In the genomic region with DNA sequence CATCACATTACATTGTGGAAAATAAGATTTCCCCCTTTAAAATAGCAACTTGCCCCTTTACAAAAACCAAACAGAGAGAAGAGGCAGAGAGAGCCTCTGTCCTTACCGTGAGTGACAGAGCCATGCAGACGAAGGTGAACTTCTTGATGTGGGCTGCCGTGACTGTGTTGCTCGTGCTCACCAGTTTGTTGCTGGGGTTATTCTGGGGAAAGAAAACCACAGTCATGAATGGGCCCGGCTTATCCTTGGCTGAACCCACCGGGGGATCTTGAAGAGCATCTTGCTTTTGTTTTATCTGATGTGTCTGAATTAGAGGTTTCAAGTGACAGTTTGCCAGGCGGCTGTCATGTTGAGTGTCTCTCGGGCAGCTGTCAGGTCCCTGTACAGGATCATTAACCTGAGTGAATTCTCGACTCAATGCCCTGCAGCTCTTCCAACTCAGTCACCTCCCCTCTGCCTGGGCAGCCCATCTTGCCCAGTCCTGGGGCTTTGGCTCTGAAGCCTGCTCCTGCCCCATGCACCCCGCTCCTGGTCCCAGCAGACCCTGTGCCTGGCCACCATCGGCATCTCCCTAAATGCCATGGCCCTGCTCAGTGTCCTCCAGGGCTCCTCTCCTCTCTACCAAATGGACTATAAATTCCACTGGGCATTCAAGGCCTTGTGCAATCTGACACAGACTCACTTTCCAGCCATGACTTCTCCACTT, we compare ENCODE assay signal across 14 cellular contexts.
A peak's percentile ranks its signal among the peaks of the same experiment; 100 is the strongest.
DNase-seq lines count a peak whose midpoint lies in the region; ATAC-seq, FAIRE-seq and TF ChIP-seq lines count a peak whose summit lies in the region.
"Had no signal": no experiment of that assay in that cellular context is flagged by ENCODE, and none has a peak within 500 bp of the region (broad histone marks: within the 10 kb centered on the region; RNA-seq: fewer than 3 reads in every experiment).

No MANE protein-coding gene starts in this region.

- H3K4me1 ChIP-seq in BLaER1 (peaks cover 99% of the 10 kb centered on the region), GM23338 (ENCODE audit: insufficient read depth) (peaks cover 31% of the 10 kb centered on the region), H1 (replicated peaks in 1 of 4; ENCODE audit: control insufficient read depth in 3 of 4, insufficient read depth in 4 of 4, low read length in 3 of 4) (peaks cover 0 to 19% (median 9%) of the 10 kb centered on the region in 4 experiments; a peak in 6 of 7 replicates)
- H3K4me1 ChIP-seq: BE2C, uterus had no signal

- no peaks in the 10 kb centered on the region for H3K27me3 ChIP-seq in BLaER1
- no peaks in the 10 kb centered on the region for H3K27me3 ChIP-seq in GM23338 (ENCODE audit: insufficient read depth)
- no peaks in the 10 kb centered on the region; a peak in 1 of 7 replicates for H3K27me3 ChIP-seq in H1 (replicated peaks in 1 of 4; ENCODE audit: control insufficient read depth in 3 of 4, extremely low read depth in 1 of 4, insufficient read depth in 3 of 4, low read length in 3 of 4)
- H3K27me3 ChIP-seq: BE2C, spleen, uterus had no signal

- H3K36me3 ChIP-seq in BLaER1 (peaks cover 25% of the 10 kb centered on the region), GM23338 (ENCODE audit: insufficient read depth) (no peaks in the 10 kb centered on the region), H1 (ENCODE audit: control insufficient read depth in 2 of 4, insufficient read depth in 4 of 4, low read length in 3 of 4) (no peaks in the 10 kb centered on the region)
- H3K36me3 ChIP-seq: uterus had no signal

- H3K27ac ChIP-seq in BLaER1: peak overlapping the region; percentile 59
- no peak overlapping the region; the same call in 1 of the 2 replicates for H3K27ac ChIP-seq in GM23338 (ENCODE audit: low read depth)
- H3K27ac ChIP-seq in H1 (ENCODE audit: low read depth, low read length): no peak overlapping the region
- H3K27ac ChIP-seq: spleen, uterus had no signal

- no peak overlapping the region; the same call in 1 of the 2 replicates for H2BK12ac ChIP-seq in H1 (ENCODE audit: low read depth, low read length)

- H3K9ac ChIP-seq in BLaER1 (no peak overlapping the region; the same call in 1 of the 2 replicates), H1 (replicated peaks in 1 of 4; ENCODE audit: extremely low read depth in 1 of 4, low read depth in 3 of 4, low read length in 3 of 4) (no peak overlapping the region)

- H3K4me3 Mint-ChIP-seq in GM23338: no peak overlapping the region; the same call in 2 of the 3 replicates

- TF ChIP-seq EP300 in H1 (IDR thresholded peaks at IDR 0.05; ENCODE audit: borderline replicate concordance in 1 of 2, low read depth in 2 of 2, low read length in 2 of 2): no peak

- 0 out of 3 replicates have a peak, but pooled peaks cover 4% of the 10 kb centered on the region for H3K36me3 Mint-ChIP-seq in GM23338 (ENCODE audit: low read depth)

- POLR2A ChIA-PET in H1 (lab: Charles Lee; ENCODE audit: partially characterized antibody): no interaction called here

- H2AK5ac ChIP-seq in H1 (ENCODE audit: low read depth, low read length): no peak overlapping the region

- DNase-seq in GM23338 (ENCODE audit: low spot score): no peak
- DNase-seq in NCI-H748 treated with DMSO at 0.1 percent for 48 hours (lab: John Stamatoyannopoulos, UW): peak; percentile 93
- no peak for DNase-seq in H1 (ENCODE audit: low read depth in 1 of 2, low spot score in 2 of 2)
- no peak for DNase-seq in amniotic stem cell (lab: John Stamatoyannopoulos, UW)
- no peak for DNase-seq in activated CD4-positive, CD25-positive, alpha-beta regulatory T cell treated with anti-CD3 and anti-CD28 coated beads, Interleukin-2, amount 50 U/mL, for 72 hours
- DNase-seq: BE2C, kidney, NCI-H1105, spleen, uterus had no signal

- H3K23ac ChIP-seq in H1 (ENCODE audit: insufficient read length): no peak overlapping the region

- peak; percentile 43; the same call in 2 of the 3 replicates for ATAC-seq in GM23338
- ATAC-seq in HG02938 (IDR thresholded peaks at IDR 0.05; ENCODE audit: unreplicated experiment): no peak
- no peak for ATAC-seq in HG03460 (IDR thresholded peaks at IDR 0.05; ENCODE audit: unreplicated experiment)

- no peaks in the 10 kb centered on the region for H3F3A ChIP-seq in GM23338 (replicated peaks; ENCODE audit: low read depth)

- no peak overlapping the region for H3K4ac ChIP-seq in H1 (replicated peaks; ENCODE audit: insufficient read length, low read depth, low read length)

- H3K79me2 ChIP-seq in GM23338 (replicated peaks; ENCODE audit: insufficient read depth): no peaks in the 10 kb centered on the region
- no peaks in the 10 kb centered on the region for H3K79me2 ChIP-seq in H1 (ENCODE audit: control insufficient read depth in 1 of 2, insufficient read depth in 2 of 2, low read length in 2 of 2)

- no peaks in the 10 kb centered on the region for H3K9me3 Mint-ChIP-seq in GM23338
- H3K9me3 Mint-ChIP-seq: nephron had no signal

- no peak overlapping the region for H4K5ac ChIP-seq in H1 (ENCODE audit: insufficient read length, low read depth, low read length)

- no peaks in the 10 kb centered on the region for H3K23me2 ChIP-seq in H1 (ENCODE audit: low read depth, low read length)

- no peak overlapping the region for H3K14ac ChIP-seq in H1 (ENCODE audit: insufficient read length)

- CTCF ChIA-PET in H1 (lab: Charles Lee; ENCODE audit: partially characterized antibody): interaction anchor here (2.0 kb wide), 1 partner anchor 10 kb away, joined by 6 read pairs; no protein-coding TSS in a partner anchor

- no peak overlapping the region for H2BK20ac ChIP-seq in H1 (ENCODE audit: low read length)

- FAIRE-seq in H1 (lab: Jason Lieb, UNC): no peak
- FAIRE-seq: kidney had no signal

- H2BK15ac ChIP-seq in H1 (ENCODE audit: low read length): no peak overlapping the region

- H3K56ac ChIP-seq in H1 (replicated peaks; ENCODE audit: insufficient read length, low read depth, low read length): no peak overlapping the region

- H2BK5ac ChIP-seq in H1 (ENCODE audit: low read depth, low read length): no peak overlapping the region

- H3K27ac Mint-ChIP-seq in GM23338: no peak overlapping the region

- H3K4me3 ChIP-seq in BLaER1: no peak overlapping the region
- no peak overlapping the region for H3K4me3 ChIP-seq in GM23338
- H3K4me3 ChIP-seq in H1 (ENCODE audit: extremely low read depth in 1 of 4, insufficient read depth in 2 of 4, low read depth in 3 of 4, low read length in 4 of 4): no peak overlapping the region
- H3K4me3 ChIP-seq: spleen, uterus had no signal

- whole genome bisulfite sequencing in H1 (ENCODE audit: extremely low coverage in 1 of 2, insufficient coverage in 1 of 2, insufficient read length in 1 of 2, insufficient replicate concordance in 2 of 2, low coverage in 1 of 2, low lambda C conversion rate in 2 of 2, missing lambda C conversion rate in 1 of 2), 2 experiments: 86% methylated on average over 11 of the region's 11 CpGs; no CpG with 5 or more reads in 1 of the 2 experiments

- peak overlapping the region; percentile 48; the same call in 1 of the 2 replicates for H3K18ac ChIP-seq in H1 (ENCODE audit: extremely low read depth, low read length)

- H4K8ac ChIP-seq in H1 (ENCODE audit: extremely low read depth, insufficient read depth, low read length): no peak overlapping the region

- TF ChIP-seq CTCF in GM23338 (conservative IDR thresholded peaks at IDR 0.05; ENCODE audit: low read depth in 2 of 2): no peak
- no peak for TF ChIP-seq CTCF in H1 (IDR thresholded peaks at IDR 0.05; ENCODE audit: control extremely low read depth in 1 of 3, insufficient read depth in 1 of 3, low read depth in 1 of 3, low read length in 3 of 3)

- H3K79me1 ChIP-seq in H1 (ENCODE audit: low read depth, low read length): no peaks in the 10 kb centered on the region

- no peak overlapping the region for H2BK120ac ChIP-seq in H1 (replicated peaks; ENCODE audit: low read depth, low read length)

- peaks cover 35% of the 10 kb centered on the region for H3K4me1 Mint-ChIP-seq in GM23338

- H3K4me2 ChIP-seq in BLaER1: peak overlapping the region; percentile 80
- H3K4me2 ChIP-seq in GM23338: peak overlapping the region; percentile 52; the same call in 1 of the 2 replicates
- H3K4me2 ChIP-seq in H1 (ENCODE audit: insufficient read depth in 1 of 2, low read depth in 2 of 2, low read length in 2 of 2): 0 out of 4 replicates have a peak overlapping the region, but pooled peaks of 1 of the 2 experiments have one; percentile 17

- no peaks in the 10 kb centered on the region for H4K20me1 ChIP-seq in BLaER1
- H4K20me1 ChIP-seq in GM23338 (replicated peaks; ENCODE audit: insufficient read depth): no peaks in the 10 kb centered on the region
- no peaks in the 10 kb centered on the region for H4K20me1 ChIP-seq in H1 (replicated peaks in 1 of 2; ENCODE audit: control insufficient read depth in 1 of 2, insufficient read depth in 2 of 2, low read length in 2 of 2)

- H3K27me3 Mint-ChIP-seq in GM23338 (ENCODE audit: insufficient read depth, low read depth, poor library complexity): peaks cover 5% of the 10 kb centered on the region

- TF ChIP-seq POLR2A in H1 (IDR thresholded peaks at IDR 0.05; ENCODE audit: control extremely low read depth in 1 of 2, low read depth in 2 of 2, low read length in 2 of 2): no peak

- no peaks in the 10 kb centered on the region for H3K9me2 ChIP-seq in GM23338 (ENCODE audit: insufficient read depth)

- no peak overlapping the region for H4K91ac ChIP-seq in H1 (replicated peaks; ENCODE audit: insufficient read length, low read length)

- H3K9me3 ChIP-seq in BLaER1 (no peaks in the 10 kb centered on the region), H1 (ENCODE audit: insufficient read depth in 2 of 2, low read depth in 1 of 2, low read length in 1 of 2) (no peaks in the 10 kb centered on the region)
- H3K9me3 ChIP-seq: BE2C, spleen, uterus had no signal

- H2AFZ ChIP-seq in GM23338: no peak overlapping the region
- no peak overlapping the region for H2AFZ ChIP-seq in H1 (ENCODE audit: low read length)

- no peak for TF ChIP-seq RAD21 in H1 (IDR thresholded peaks at IDR 0.05 in 1 of 2, conservative IDR thresholded peaks at IDR 0.05 in 1 of 2; ENCODE audit: low read depth in 2 of 2, low read length in 2 of 2)

TF ChIP-seq in GM23338, 12 proteins besides CTCF, POLR2A, EP300 and RAD21 (continues in another document):
- TF ChIP-seq EZH2phosphoT487 (IDR thresholded peaks at IDR 0.05; ENCODE audit: unreplicated experiment) (no peak), ZNF331 (CRISPR knock-in tag; IDR thresholded peaks at IDR 0.05; ENCODE audit: low read depth) (no peak), STAT1 (IDR thresholded peaks at IDR 0.05; ENCODE audit: unreplicated experiment) (no peak), JUNB (IDR thresholded peaks at IDR 0.05; ENCODE audit: unreplicated experiment) (no peak)

TF ChIP-seq in H1, 55 proteins besides CTCF, POLR2A, EP300 and RAD21:
- TF ChIP-seq HDAC6 (IDR thresholded peaks at IDR 0.05; ENCODE audit: low read depth, low read length) (no peak), SP2 (IDR thresholded peaks at IDR 0.05; ENCODE audit: low read length) (no peak)
